In genomic region chr10:83990126-83990525, GRCh38 we compare ENCODE assay signal across 8 cellular contexts.
DNase-seq lines count a peak whose midpoint lies in the region; ATAC-seq, FAIRE-seq and TF ChIP-seq lines count a peak whose summit lies in the region.

No MANE protein-coding gene starts in this region.

- H3K27me3 Mint-ChIP-seq in activated T-helper 1 cell treated with anti-CD3 and anti-CD28 coated beads, Interleukin-12 subunit alpha, Interleukin-12 subunit beta, Interleukin-2, Interleukin-4 antibody, amounts not matched to agents 30 ng/mL and 10 ng/mL and 1 ng/mL, durations not matched to agents 14 hours and 24 hours and 36 hours (ENCODE audit: insufficient read depth), result peaks cover 10% of the 10 kb centered on the region

- FAIRE-seq in D721Med (lab: Jason Lieb, UNC), result no peak

- H3K9me3 Mint-ChIP-seq in activated T-helper 1 cell treated with anti-CD3 and anti-CD28 coated beads, Interleukin-12 subunit alpha, Interleukin-12 subunit beta, Interleukin-2, Interleukin-4 antibody, amounts not matched to agents 30 ng/mL and 10 ng/mL and 1 ng/mL, durations not matched to agents 14 hours and 24 hours and 36 hours, result no peaks in the 10 kb centered on the region

- POLR2A ChIA-PET in GM10248 (lab: Yijun Ruan, JAX), result no interaction called here

- no peaks in the 10 kb centered on the region for H3K36me3 Mint-ChIP-seq in activated T-helper 1 cell treated with anti-CD3 and anti-CD28 coated beads, Interleukin-12 subunit alpha, Interleukin-12 subunit beta, Interleukin-2, Interleukin-4 antibody, amounts not matched to agents 30 ng/mL and 10 ng/mL and 1 ng/mL, durations not matched to agents 14 hours and 24 hours and 36 hours (ENCODE audit: low read depth)

- DNase-seq in GM10248 (ENCODE audit: extremely low spot score), result peak; percentile 26
- DNase-seq in NOMO-1 treated with dmso at 0.1 percent for 144 hours (lab: John Stamatoyannopoulos, UW; ENCODE audit: unreplicated experiment), result peak; percentile 85
- no peak for DNase-seq in D721Med (ENCODE audit: insufficient read length, low spot score)
- DNase-seq in hepatic stellate cell (ENCODE audit: low spot score), result no peak
- no peak for DNase-seq in activated T-helper 1 cell treated with anti-CD3 and anti-CD28 coated beads, Interleukin-12 subunit alpha, Interleukin-12 subunit beta, Interleukin-2, Interleukin-4 antibody, amounts not matched to agents 30 ng/mL and 10 ng/mL and 1 ng/mL, durations not matched to agents 14 hours and 24 hours and 36 hours (ENCODE audit: low spot score)
- DNase-seq in Kasumi-1 (lab: John Stamatoyannopoulos, UW), result no peak

- no peaks in the 10 kb centered on the region for H3K4me1 Mint-ChIP-seq in activated T-helper 1 cell treated with anti-CD3 and anti-CD28 coated beads, Interleukin-12 subunit alpha, Interleukin-12 subunit beta, Interleukin-2, Interleukin-4 antibody, amounts not matched to agents 30 ng/mL and 10 ng/mL and 1 ng/mL, durations not matched to agents 14 hours and 24 hours and 36 hours (ENCODE audit: low read depth)

- ATAC-seq in GM19463 (IDR thresholded peaks at IDR 0.05; ENCODE audit: unreplicated experiment), result peak; percentile 91
- ATAC-seq in HG03045 (IDR thresholded peaks at IDR 0.05; ENCODE audit: unreplicated experiment), result peak; percentile 89

- H3K27ac Mint-ChIP-seq in activated T-helper 1 cell treated with anti-CD3 and anti-CD28 coated beads, Interleukin-12 subunit alpha, Interleukin-12 subunit beta, Interleukin-2, Interleukin-4 antibody, amounts not matched to agents 30 ng/mL and 10 ng/mL and 1 ng/mL, durations not matched to agents 14 hours and 24 hours and 36 hours, result no peak overlapping the region

- CTCF ChIA-PET in GM10248 (lab: Yijun Ruan, JAX), result interaction anchor here (1.4 kb wide), 1 partner anchor 10 kb away, joined by 3 read pairs; no protein-coding TSS in a partner anchor

- H3K4me3 Mint-ChIP-seq in activated T-helper 1 cell treated with anti-CD3 and anti-CD28 coated beads, Interleukin-12 subunit alpha, Interleukin-12 subunit beta, Interleukin-2, Interleukin-4 antibody, amounts not matched to agents 30 ng/mL and 10 ng/mL and 1 ng/mL, durations not matched to agents 14 hours and 24 hours and 36 hours, result no peak overlapping the region

- intact Hi-C loops in activated T-helper 1 cell treated with anti-CD3 and anti-CD28 coated beads, Interleukin-12 subunit alpha, Interleukin-12 subunit beta, Interleukin-2, Interleukin-4 antibody, amounts not matched to agents 30 ng/mL and 10 ng/mL and 1 ng/mL, durations not matched to agents 14 hours and 24 hours and 36 hours (cut with micrococcal nuclease), result no loop called here

- TF ChIP-seq CTCF in GM10248 (IDR thresholded peaks at IDR 0.05; ENCODE audit: control extremely low read depth, extremely low read depth, low read depth, missing control alignments), result no peak
- TF ChIP-seq CTCF in D721Med (IDR thresholded peaks at IDR 0.05; ENCODE audit: insufficient read depth, missing control alignments), result no peak

Comparison
In these comparisons a context has a peak if more than half of its experiments do, and no peak if none do; other contexts are left out.
1. DNase-seq: peak in GM10248 (single experiment) and NOMO-1 treated with dmso at 0.1 percent for 144 hours (single experiment); none in D721Med (single experiment), hepatic stellate cell (single experiment), activated T-helper 1 cell treated with anti-CD3 and anti-CD28 coated beads, Interleukin-12 subunit alpha, Interleukin-12 subunit beta, Interleukin-2, Interleukin-4 antibody, amounts not matched to agents 30 ng/mL and 10 ng/mL and 1 ng/mL, durations not matched to agents 14 hours and 24 hours and 36 hours (single experiment) and Kasumi-1 (0 of 2).